Comparison of ENCODE assay signal across 8 cellular contexts in the genomic region with DNA sequence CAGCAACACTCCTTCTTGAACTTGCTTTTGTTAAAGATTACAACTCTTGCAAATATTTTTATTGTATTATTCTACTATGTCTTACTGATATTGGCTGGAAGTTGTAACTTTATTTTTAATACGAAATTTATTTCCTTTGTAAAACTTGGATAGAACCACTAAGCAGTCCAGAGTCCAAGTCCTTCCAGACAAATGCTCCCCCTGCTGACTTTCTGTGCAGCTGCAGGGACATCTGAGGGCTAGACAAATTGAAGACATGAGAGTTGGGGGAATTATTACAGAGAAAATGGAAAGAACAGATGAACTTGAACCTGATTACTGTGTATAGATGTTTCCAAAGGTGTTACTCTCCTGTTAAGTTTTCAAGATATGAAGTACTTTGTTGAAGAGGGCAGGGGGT.
DNase-seq lines count a peak whose midpoint lies in the region; ATAC-seq, FAIRE-seq and TF ChIP-seq lines count a peak whose summit lies in the region.

No MANE protein-coding gene starts in this region.

- no peak for ATAC-seq in stimulated activated effector memory CD8-positive, alpha-beta T cell treated with anti-CD3 and anti-CD28 coated beads, Interleukin-12 subunit alpha, Interleukin-12 subunit beta, amount 100 ng/mL, for 72 hours

- H3K4me1 ChIP-seq in mesendoderm (ENCODE audit: control insufficient read depth, low read depth, low read length), result no peaks in the 10 kb centered on the region

- no peaks in the 10 kb centered on the region for H3K79me2 ChIP-seq in mesendoderm (ENCODE audit: control insufficient read depth, insufficient read depth, low read length)

- no peak overlapping the region for H3K18ac ChIP-seq in mesendoderm (ENCODE audit: low read length)

- no peak overlapping the region for H3K4ac ChIP-seq in mesendoderm (ENCODE audit: low read depth, low read length)

- H3K23ac ChIP-seq in mesendoderm (ENCODE audit: low read length), result no peak overlapping the region

- no peak overlapping the region for H3K27ac ChIP-seq in brain microvascular endothelial cell
- no peak overlapping the region for H3K27ac ChIP-seq in mesendoderm (ENCODE audit: low read depth, low read length)

- H3K27me3 ChIP-seq in GM06990 (replicated peaks; ENCODE audit: control insufficient read depth, insufficient read depth, low read length), result no peaks in the 10 kb centered on the region
- H3K27me3 ChIP-seq in brain microvascular endothelial cell (replicated peaks), result no peaks in the 10 kb centered on the region
- no peaks in the 10 kb centered on the region for H3K27me3 ChIP-seq in mesendoderm (ENCODE audit: insufficient read depth, low read length, poor library complexity)

- WGBS in mesendoderm (ENCODE audit: extremely low coverage, insufficient coverage, low lambda C conversion rate), result no CpG with 5 or more reads among the region's 1 CpG

- H2AK5ac ChIP-seq in mesendoderm (ENCODE audit: low read length), result no peak overlapping the region

- H3K9me3 Mint-ChIP-seq in stimulated activated effector memory CD8-positive, alpha-beta T cell treated with anti-CD3 and anti-CD28 coated beads, Interleukin-12 subunit alpha, Interleukin-12 subunit beta, amount 100 ng/mL, for 72 hours, result no peaks in the 10 kb centered on the region

- H2BK5ac ChIP-seq in mesendoderm (ENCODE audit: low read length), result no peak overlapping the region

- H3K56ac ChIP-seq in mesendoderm (ENCODE audit: low read length), result no peak overlapping the region

- no peaks in the 10 kb centered on the region for H3K4me1 Mint-ChIP-seq in stimulated activated effector memory CD8-positive, alpha-beta T cell treated with anti-CD3 and anti-CD28 coated beads, Interleukin-12 subunit alpha, Interleukin-12 subunit beta, amount 100 ng/mL, for 72 hours

- no peak overlapping the region for H3K9ac ChIP-seq in mesendoderm (ENCODE audit: low read length)

- peak; percentile 45 for TF ChIP-seq RAD21 in Ishikawa (IDR thresholded peaks at IDR 0.05; ENCODE audit: low read depth)

- H3K4me2 ChIP-seq in mesendoderm (ENCODE audit: low read length), result no peak overlapping the region

- no peak overlapping the region for H2BK120ac ChIP-seq in mesendoderm (ENCODE audit: low read depth, low read length)

- TF ChIP-seq CTCF in GM06990 (IDR thresholded peaks at IDR 0.05; ENCODE audit: insufficient read depth, low read length, poor library complexity, severe bottlenecking) (peak; percentile 81), brain microvascular endothelial cell (IDR thresholded peaks at IDR 0.05; ENCODE audit: low read depth, low read length, missing control alignments) (peak; percentile 80)

- H3K36me3 ChIP-seq in GM06990 (ENCODE audit: control insufficient read depth, insufficient read depth, low read length) (no peaks in the 10 kb centered on the region), brain microvascular endothelial cell (replicated peaks) (no peaks in the 10 kb centered on the region), mesendoderm (ENCODE audit: control insufficient read depth, insufficient read depth, low read length) (no peaks in the 10 kb centered on the region)

- DNase-seq in GM06990 (ENCODE audit: extremely low read depth, insufficient read length) (no peak), brain microvascular endothelial cell (peak; percentile 19), mesendoderm (peak; percentile 17), KG1 (lab: John Stamatoyannopoulos, UW) (no peak), GM12892 (ENCODE audit: insufficient read length) (no peak)
- DNase-seq in stimulated activated effector memory CD8-positive, alpha-beta T cell treated with anti-CD3 and anti-CD28 coated beads, Interleukin-12 subunit alpha, Interleukin-12 subunit beta, amount 100 ng/mL, for 72 hours (ENCODE audit: low spot score in 2 of 2), result no peak
- no peak for DNase-seq in activated CD4-positive, alpha-beta T cell treated with anti-CD3 and anti-CD28 coated beads for 4 hours

- TF ChIP-seq POLR2A in GM12892 (IDR thresholded peaks at IDR 0.05; ENCODE audit: low read depth, low read length), result no peak

- H3K27ac Mint-ChIP-seq in stimulated activated effector memory CD8-positive, alpha-beta T cell treated with anti-CD3 and anti-CD28 coated beads, Interleukin-12 subunit alpha, Interleukin-12 subunit beta, amount 100 ng/mL, for 72 hours, result no peak overlapping the region

- no peak for TF ChIP-seq EP300 in Ishikawa (IDR thresholded peaks at IDR 0.05; ENCODE audit: borderline replicate concordance)

- no peak overlapping the region for H2BK15ac ChIP-seq in mesendoderm (replicated peaks; ENCODE audit: low read depth)

- H3K4me3 Mint-ChIP-seq in stimulated activated effector memory CD8-positive, alpha-beta T cell treated with anti-CD3 and anti-CD28 coated beads, Interleukin-12 subunit alpha, Interleukin-12 subunit beta, amount 100 ng/mL, for 72 hours, result no peak overlapping the region

- H4K8ac ChIP-seq in mesendoderm (ENCODE audit: low read depth, low read length), result no peak overlapping the region

- H4K5ac ChIP-seq in mesendoderm (ENCODE audit: low read length), result no peak overlapping the region

- no peak for FAIRE-seq in GM12892 (lab: Jason Lieb, UNC)

- in situ Hi-C loops in brain microvascular endothelial cell (cut with HindIII; ENCODE audit: low pct_ligation_motif_present, low sequenced_read_pairs), result no loop called here

- H3K79me1 ChIP-seq in mesendoderm (ENCODE audit: low read length), result no peaks in the 10 kb centered on the region

- no peaks in the 10 kb centered on the region for H3K36me3 Mint-ChIP-seq in stimulated activated effector memory CD8-positive, alpha-beta T cell treated with anti-CD3 and anti-CD28 coated beads, Interleukin-12 subunit alpha, Interleukin-12 subunit beta, amount 100 ng/mL, for 72 hours

- H3K4me3 ChIP-seq in GM06990 (replicated peaks; ENCODE audit: low read depth, low read length) (no peak overlapping the region), brain microvascular endothelial cell (ENCODE audit: low read depth, low read length) (no peak overlapping the region), mesendoderm (ENCODE audit: low read length) (no peak overlapping the region)

TF ChIP-seq in Ishikawa, 13 proteins besides CTCF, POLR2A, EP300 and RAD21:
- TF ChIP-seq MAX (IDR thresholded peaks at IDR 0.05) (no peak), TAF1 (IDR thresholded peaks at IDR 0.05; ENCODE audit: low read depth) (no peak)
- TF ChIP-seq, protein P1, sequence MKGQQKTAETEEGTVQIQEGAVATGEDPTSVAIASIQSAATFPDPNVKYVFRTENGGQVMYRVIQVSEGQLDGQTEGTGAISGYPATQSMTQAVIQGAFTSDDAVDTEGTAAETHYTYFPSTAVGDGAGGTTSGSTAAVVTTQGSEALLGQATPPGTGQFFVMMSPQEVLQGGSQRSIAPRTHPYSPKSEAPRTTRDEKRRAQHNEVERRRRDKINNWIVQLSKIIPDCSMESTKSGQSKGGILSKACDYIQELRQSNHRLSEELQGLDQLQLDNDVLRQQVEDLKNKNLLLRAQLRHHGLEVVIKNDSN (IDR thresholded peaks at IDR 0.05), result no peak
- TF ChIP-seq, protein P2, sequence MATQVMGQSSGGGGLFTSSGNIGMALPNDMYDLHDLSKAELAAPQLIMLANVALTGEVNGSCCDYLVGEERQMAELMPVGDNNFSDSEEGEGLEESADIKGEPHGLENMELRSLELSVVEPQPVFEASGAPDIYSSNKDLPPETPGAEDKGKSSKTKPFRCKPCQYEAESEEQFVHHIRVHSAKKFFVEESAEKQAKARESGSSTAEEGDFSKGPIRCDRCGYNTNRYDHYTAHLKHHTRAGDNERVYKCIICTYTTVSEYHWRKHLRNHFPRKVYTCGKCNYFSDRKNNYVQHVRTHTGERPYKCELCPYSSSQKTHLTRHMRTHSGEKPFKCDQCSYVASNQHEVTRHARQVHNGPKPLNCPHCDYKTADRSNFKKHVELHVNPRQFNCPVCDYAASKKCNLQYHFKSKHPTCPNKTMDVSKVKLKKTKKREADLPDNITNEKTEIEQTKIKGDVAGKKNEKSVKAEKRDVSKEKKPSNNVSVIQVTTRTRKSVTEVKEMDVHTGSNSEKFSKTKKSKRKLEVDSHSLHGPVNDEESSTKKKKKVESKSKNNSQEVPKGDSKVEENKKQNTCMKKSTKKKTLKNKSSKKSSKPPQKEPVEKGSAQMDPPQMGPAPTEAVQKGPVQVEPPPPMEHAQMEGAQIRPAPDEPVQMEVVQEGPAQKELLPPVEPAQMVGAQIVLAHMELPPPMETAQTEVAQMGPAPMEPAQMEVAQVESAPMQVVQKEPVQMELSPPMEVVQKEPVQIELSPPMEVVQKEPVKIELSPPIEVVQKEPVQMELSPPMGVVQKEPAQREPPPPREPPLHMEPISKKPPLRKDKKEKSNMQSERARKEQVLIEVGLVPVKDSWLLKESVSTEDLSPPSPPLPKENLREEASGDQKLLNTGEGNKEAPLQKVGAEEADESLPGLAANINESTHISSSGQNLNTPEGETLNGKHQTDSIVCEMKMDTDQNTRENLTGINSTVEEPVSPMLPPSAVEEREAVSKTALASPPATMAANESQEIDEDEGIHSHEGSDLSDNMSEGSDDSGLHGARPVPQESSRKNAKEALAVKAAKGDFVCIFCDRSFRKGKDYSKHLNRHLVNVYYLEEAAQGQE (IDR thresholded peaks at IDR 0.05; ENCODE audit: low read depth), result no peak

Comparison
In these comparisons a context has a peak if more than half of its experiments do, and no peak if none do; other contexts are left out.
1. DNase-seq: peak in brain microvascular endothelial cell (single experiment) and mesendoderm (single experiment); none in GM06990 (single experiment), KG1 (single experiment), stimulated activated effector memory CD8-positive, alpha-beta T cell treated with anti-CD3 and anti-CD28 coated beads, Interleukin-12 subunit alpha, Interleukin-12 subunit beta, amount 100 ng/mL, for 72 hours (0 of 2), GM12892 (single experiment) and activated CD4-positive, alpha-beta T cell treated with anti-CD3 and anti-CD28 coated beads for 4 hours (0 of 2).